In genomic region chr19:7902796-7903243, GRCh38 we compare ENCODE assay signal across 8 cellular contexts.
DNase-seq lines count a peak whose midpoint lies in the region; ATAC-seq and TF ChIP-seq lines count a peak whose summit lies in the region.

No MANE protein-coding gene starts in this region.

- H3K27me3 Mint-ChIP-seq in effector memory CD8-positive, alpha-beta T cell, result peaks cover under 1 to 2% of the 10 kb centered on the region in 2 donors

- peak overlapping the region; percentile 88 to 95 for H3K4me3 Mint-ChIP-seq in effector memory CD8-positive, alpha-beta T cell

- peaks cover 43% of the 10 kb centered on the region for H3K36me3 Mint-ChIP-seq in effector memory CD8-positive, alpha-beta T cell (ENCODE audit: insufficient read depth)

- peak overlapping the region; percentile 99 for H3K27ac Mint-ChIP-seq in effector memory CD8-positive, alpha-beta T cell

- DNase-seq in NCI-H510A (lab: John Stamatoyannopoulos, UW) (peak; percentile 30), KG1 (lab: John Stamatoyannopoulos, UW) (no peak), ACHN (no peak), NCI-H1105 treated with DMSO at 0.1 percent for 48 hours (lab: John Stamatoyannopoulos, UW) (no peak)
- no peak for DNase-seq in effector memory CD8-positive, alpha-beta T cell

- peaks cover 37% of the 10 kb centered on the region for H3K27me3 ChIP-seq in neutrophil

- H3K9me3 ChIP-seq in neutrophil, result no peaks in the 10 kb centered on the region

- peaks cover 23 to 26% of the 10 kb centered on the region in 2 experiments for H3K4me1 ChIP-seq in neutrophil (ENCODE audit: control insufficient read depth in 1 of 2, insufficient read depth in 1 of 2, low read depth in 1 of 2, low read length in 1 of 2)

- in situ Hi-C loops in ACHN (cut with HindIII; ENCODE audit: low pct_ligation_motif_present, low pct_unique_long_range_greater_than_20kb, low sequenced_read_pairs), result no loop called here

- peaks cover 26 to 36% of the 10 kb centered on the region in 2 donors for H3K4me1 Mint-ChIP-seq in effector memory CD8-positive, alpha-beta T cell (ENCODE audit: low read depth in 2 of 2)

- no peak for ATAC-seq in effector memory CD8-positive, alpha-beta T cell (replicated peaks)
- no peak for ATAC-seq in HG03175 (IDR thresholded peaks at IDR 0.05; ENCODE audit: unreplicated experiment)

- TF ChIP-seq CTCF in GM12875 (IDR thresholded peaks at IDR 0.05; ENCODE audit: borderline replicate concordance, insufficient read depth, low read depth, low read length) (no peak), neutrophil (IDR thresholded peaks at IDR 0.05) (no peak)

- H3K27ac ChIP-seq in neutrophil, result peak overlapping the region; percentile 96

- H3K9me3 Mint-ChIP-seq in effector memory CD8-positive, alpha-beta T cell, result no peaks in the 10 kb centered on the region

- H3K36me3 ChIP-seq in neutrophil, result peaks cover 10% of the 10 kb centered on the region

- H3K4me3 ChIP-seq in GM12875 (ENCODE audit: low read depth, low read length) (peak overlapping the region; percentile 60), neutrophil (ENCODE audit: low read depth in 1 of 2, low read length in 1 of 2) (peak overlapping the region; percentile 75 to 88)
